20 cellular contexts compared by ENCODE assay signal in genomic region chr19:6260376-6260775, GRCh38.
"Had no signal": no experiment of that assay in that cellular context is flagged by ENCODE, and none has a peak within 500 bp of the region (broad histone marks: within the 10 kb centered on the region; RNA-seq: fewer than 3 reads in every experiment).

No MANE protein-coding gene starts in this region.

- H3K27ac ChIP-seq: foreskin keratinocyte, heart right ventricle, neutrophil, right atrium auricular region had no signal

- H3K27ac Mint-ChIP-seq: activated CD4-positive, alpha-beta memory T cell treated with anti-CD3 and anti-CD28 coated beads for 36 hours; activated CD4-positive, alpha-beta T cell treated with anti-CD3 and anti-CD28 coated beads, Interleukin-2, amount 10 ng/mL, durations not matched to agents 24 days and 14 days; activated naive CD4-positive, alpha-beta T cell treated with anti-CD3 and anti-CD28 coated beads, Interleukin-2, amount 50 U/mL, for 24 hours; activated naive CD8-positive, alpha-beta T cell treated with anti-CD3 and anti-CD28 coated beads, Interleukin-2, amount 50 U/mL, for 24 hours; dendritic cell treated with granulocyte-macrophage colony-stimulating factor and Interleukin-4, amounts not matched to agents 40 ng/mL and 50 ng/mL, for 4 days; endodermal cell had no signal

- H3K4me1 ChIP-seq: foreskin keratinocyte had no signal

- H3K4me1 Mint-ChIP-seq: endodermal cell had no signal

- H3K4me3 Mint-ChIP-seq: activated CD4-positive, alpha-beta memory T cell treated with anti-CD3 and anti-CD28 coated beads for 36 hours; activated CD4-positive, alpha-beta T cell treated with anti-CD3 and anti-CD28 coated beads, Interleukin-2, amount 10 ng/mL, durations not matched to agents 24 days and 14 days; activated naive CD4-positive, alpha-beta T cell treated with anti-CD3 and anti-CD28 coated beads, Interleukin-2, amount 50 U/mL, for 24 hours; activated naive CD8-positive, alpha-beta T cell treated with anti-CD3 and anti-CD28 coated beads, Interleukin-2, amount 50 U/mL, for 24 hours; central memory CD8-positive, alpha-beta T cell; dendritic cell treated with granulocyte-macrophage colony-stimulating factor and Interleukin-4, amounts not matched to agents 40 ng/mL and 50 ng/mL, for 4 days; endodermal cell; nephron progenitor cell had no signal

- H3K9me3 ChIP-seq: esophagus muscularis mucosa, heart right ventricle, neutrophil, right atrium auricular region, tibial nerve had no signal

- H3K9me3 Mint-ChIP-seq: activated CD4-positive, alpha-beta memory T cell treated with anti-CD3 and anti-CD28 coated beads for 36 hours; activated CD4-positive, alpha-beta T cell treated with anti-CD3 and anti-CD28 coated beads, Interleukin-2, amount 10 ng/mL, durations not matched to agents 24 days and 14 days; activated naive CD4-positive, alpha-beta T cell treated with anti-CD3 and anti-CD28 coated beads, Interleukin-2, amount 50 U/mL, for 24 hours; activated naive CD8-positive, alpha-beta T cell treated with anti-CD3 and anti-CD28 coated beads, Interleukin-2, amount 50 U/mL, for 24 hours; central memory CD8-positive, alpha-beta T cell; endodermal cell; naive B cell; nephron progenitor cell had no signal

- H3K27me3 ChIP-seq: esophagus muscularis mucosa, foreskin keratinocyte, heart right ventricle, neutrophil, right atrium auricular region, tibial nerve had no signal

- H3K4me3 ChIP-seq: esophagus muscularis mucosa, heart right ventricle, right atrium auricular region, tibial nerve had no signal

- DNase-seq: activated gamma-delta T cell; foreskin keratinocyte; heart right ventricle; kidney glomerular epithelial cell; left ventricle myocardium superior; mammary epithelial cell; naive B cell; stimulated activated naive CD4-positive, alpha-beta T cell treated with Interleukin-2 at 50 U/mL for 16 hours had no signal
